Comparison of ENCODE assay signal across 10 cellular contexts in genomic region chr6:147287869-147288271, GRCh38.
DNase-seq lines count a peak whose midpoint lies in the region; ATAC-seq and TF ChIP-seq lines count a peak whose summit lies in the region.
"Had no signal": no experiment of that assay in that cellular context is flagged by ENCODE, and none has a peak within 500 bp of the region (broad histone marks: within the 10 kb centered on the region; RNA-seq: fewer than 3 reads in every experiment).

No MANE protein-coding gene starts in this region.

- no peaks in the 10 kb centered on the region for H3K27me3 Mint-ChIP-seq in brain
- H3K27me3 Mint-ChIP-seq in neural progenitor cell (ENCODE audit: insufficient read depth, low read depth): no peaks in the 10 kb centered on the region

- no peak overlapping the region for H3K9ac ChIP-seq in neural progenitor cell

- no peaks in the 10 kb centered on the region for H3F3A ChIP-seq in neural progenitor cell (ENCODE audit: low read depth)

- H3K27ac Mint-ChIP-seq in brain (peak overlapping the region in 4 of 5 experiments; percentile 31 to 91 (median 47)), neural progenitor cell (no peak overlapping the region)

- H3K4me2 ChIP-seq in neural progenitor cell: no peak overlapping the region

- peak; percentile 8 for DNase-seq in AG08396 (ENCODE audit: low spot score)
- DNase-seq in Kasumi-1 (lab: John Stamatoyannopoulos, UW): peak; percentile 21 to 32
- DNase-seq in islet precursor cell: peak; percentile 92
- no peak for DNase-seq in NCI-H1930 (lab: John Stamatoyannopoulos, UW)
- DNase-seq in neural progenitor cell (ENCODE audit: low spot score): no peak
- DNase-seq in GM13976 (ENCODE audit: low spot score): no peak
- DNase-seq: NCI-H1436 had no signal

- H3K4me1 Mint-ChIP-seq in brain (peaks cover 19% of the 10 kb centered on the region), neural progenitor cell (no peaks in the 10 kb centered on the region)

- H2AFZ ChIP-seq in neural progenitor cell (replicated peaks): no peak overlapping the region

- no peaks in the 10 kb centered on the region for H3K9me3 ChIP-seq in neural progenitor cell (ENCODE audit: low read depth)

- H3K9me3 Mint-ChIP-seq in brain: peaks cover 0 to 2% (median 0%) of the 10 kb centered on the region in 5 experiments
- H3K9me3 Mint-ChIP-seq in neural progenitor cell: no peaks in the 10 kb centered on the region

- in situ Hi-C loops in GM13976 (cut with MboI; ENCODE audit: low sequenced_read_pairs, unreplicated experiment): no loop called here

- ATAC-seq in HG02938 (IDR thresholded peaks at IDR 0.05; ENCODE audit: unreplicated experiment): no peak

- TF ChIP-seq CTCF in brain (conservative IDR thresholded peaks at IDR 0.05) (no peak), neural progenitor cell (IDR thresholded peaks at IDR 0.05) (no peak), GM13976 (IDR thresholded peaks at IDR 0.05; ENCODE audit: borderline replicate concordance, control extremely low read depth, extremely low read depth, insufficient read depth, missing control alignments) (no peak)

- H3K4me1 ChIP-seq in neural progenitor cell: no peaks in the 10 kb centered on the region

- no peak overlapping the region for H3K4me3 ChIP-seq in neural progenitor cell

- no peak overlapping the region for H3K27ac ChIP-seq in neural progenitor cell
- H3K27ac ChIP-seq: C4-2B had no signal

- no peaks in the 10 kb centered on the region for H3K27me3 ChIP-seq in neural progenitor cell

- H3K79me2 ChIP-seq in neural progenitor cell (ENCODE audit: low read depth): no peaks in the 10 kb centered on the region

- H3K36me3 ChIP-seq in neural progenitor cell: no peaks in the 10 kb centered on the region

- H3K4me3 Mint-ChIP-seq in brain (peak overlapping the region in 1 of 5 experiments; percentile 71), neural progenitor cell (no peak overlapping the region)

- no peaks in the 10 kb centered on the region for H4K20me1 ChIP-seq in neural progenitor cell (ENCODE audit: low read depth)

- H3K36me3 Mint-ChIP-seq in brain (peaks cover 25% of the 10 kb centered on the region), neural progenitor cell (no peaks in the 10 kb centered on the region)

Comparison
In these comparisons a context has a peak if more than half of its experiments do, and no peak if none do; other contexts are left out.
1. DNase-seq: peak in AG08396 (single experiment), Kasumi-1 (2 of 2) and islet precursor cell (single experiment); none in NCI-H1930 (0 of 2), neural progenitor cell (single experiment) and GM13976 (single experiment).